Comparison of ENCODE assay signal across 1 cellular context in genomic region chr15:89423981-89424380, GRCh38.
TF ChIP-seq lines count a peak whose summit lies in the region.

No MANE protein-coding gene starts in this region.

TF ChIP-seq in GM23338, 12 proteins besides CTCF, POLR2A, EP300 and RAD21 (continued from another document):
- no peak for TF ChIP-seq ZNF462 (CRISPR knock-in tag; IDR thresholded peaks at IDR 0.05)
